ENCODE assay signal across 1 cellular context in the genomic region with DNA sequence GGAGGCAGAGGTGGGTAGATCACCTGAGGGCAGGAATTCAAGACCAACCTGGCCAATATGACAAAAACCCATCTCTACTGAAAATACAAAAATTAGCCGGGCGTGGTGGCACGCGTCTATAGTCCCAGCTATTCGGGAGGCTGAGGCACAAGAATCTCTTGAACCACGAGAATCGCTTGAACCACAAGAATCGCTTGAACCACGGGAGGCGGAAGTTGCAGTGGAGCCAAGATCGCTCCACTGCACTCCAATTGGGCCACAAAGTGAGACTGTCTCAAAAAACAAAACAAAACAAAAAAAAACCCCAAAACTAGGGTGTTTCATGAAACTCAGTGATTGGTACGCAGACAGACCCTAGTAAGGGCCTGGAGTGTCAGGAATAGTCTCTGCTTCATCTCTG.
TF ChIP-seq lines count a peak whose summit lies in the region.

No MANE protein-coding gene starts in this region.

TF ChIP-seq in GM23338, 12 proteins besides CTCF, POLR2A, EP300 and RAD21:
- TF ChIP-seq POLR2AphosphoS5 (IDR thresholded peaks at IDR 0.05; ENCODE audit: low read depth): no peak
- TF ChIP-seq, protein P1, sequence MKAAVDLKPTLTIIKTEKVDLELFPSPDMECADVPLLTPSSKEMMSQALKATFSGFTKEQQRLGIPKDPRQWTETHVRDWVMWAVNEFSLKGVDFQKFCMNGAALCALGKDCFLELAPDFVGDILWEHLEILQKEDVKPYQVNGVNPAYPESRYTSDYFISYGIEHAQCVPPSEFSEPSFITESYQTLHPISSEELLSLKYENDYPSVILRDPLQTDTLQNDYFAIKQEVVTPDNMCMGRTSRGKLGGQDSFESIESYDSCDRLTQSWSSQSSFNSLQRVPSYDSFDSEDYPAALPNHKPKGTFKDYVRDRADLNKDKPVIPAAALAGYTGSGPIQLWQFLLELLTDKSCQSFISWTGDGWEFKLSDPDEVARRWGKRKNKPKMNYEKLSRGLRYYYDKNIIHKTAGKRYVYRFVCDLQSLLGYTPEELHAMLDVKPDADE (IDR thresholded peaks at IDR 0.05): no peak
- TF ChIP-seq, protein P2, sequence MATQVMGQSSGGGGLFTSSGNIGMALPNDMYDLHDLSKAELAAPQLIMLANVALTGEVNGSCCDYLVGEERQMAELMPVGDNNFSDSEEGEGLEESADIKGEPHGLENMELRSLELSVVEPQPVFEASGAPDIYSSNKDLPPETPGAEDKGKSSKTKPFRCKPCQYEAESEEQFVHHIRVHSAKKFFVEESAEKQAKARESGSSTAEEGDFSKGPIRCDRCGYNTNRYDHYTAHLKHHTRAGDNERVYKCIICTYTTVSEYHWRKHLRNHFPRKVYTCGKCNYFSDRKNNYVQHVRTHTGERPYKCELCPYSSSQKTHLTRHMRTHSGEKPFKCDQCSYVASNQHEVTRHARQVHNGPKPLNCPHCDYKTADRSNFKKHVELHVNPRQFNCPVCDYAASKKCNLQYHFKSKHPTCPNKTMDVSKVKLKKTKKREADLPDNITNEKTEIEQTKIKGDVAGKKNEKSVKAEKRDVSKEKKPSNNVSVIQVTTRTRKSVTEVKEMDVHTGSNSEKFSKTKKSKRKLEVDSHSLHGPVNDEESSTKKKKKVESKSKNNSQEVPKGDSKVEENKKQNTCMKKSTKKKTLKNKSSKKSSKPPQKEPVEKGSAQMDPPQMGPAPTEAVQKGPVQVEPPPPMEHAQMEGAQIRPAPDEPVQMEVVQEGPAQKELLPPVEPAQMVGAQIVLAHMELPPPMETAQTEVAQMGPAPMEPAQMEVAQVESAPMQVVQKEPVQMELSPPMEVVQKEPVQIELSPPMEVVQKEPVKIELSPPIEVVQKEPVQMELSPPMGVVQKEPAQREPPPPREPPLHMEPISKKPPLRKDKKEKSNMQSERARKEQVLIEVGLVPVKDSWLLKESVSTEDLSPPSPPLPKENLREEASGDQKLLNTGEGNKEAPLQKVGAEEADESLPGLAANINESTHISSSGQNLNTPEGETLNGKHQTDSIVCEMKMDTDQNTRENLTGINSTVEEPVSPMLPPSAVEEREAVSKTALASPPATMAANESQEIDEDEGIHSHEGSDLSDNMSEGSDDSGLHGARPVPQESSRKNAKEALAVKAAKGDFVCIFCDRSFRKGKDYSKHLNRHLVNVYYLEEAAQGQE (IDR thresholded peaks at IDR 0.05; ENCODE audit: unreplicated experiment): no peak
- TF ChIP-seq JUNB (IDR thresholded peaks at IDR 0.05; ENCODE audit: unreplicated experiment): no peak
- TF ChIP-seq EZH2 (IDR thresholded peaks at IDR 0.05; ENCODE audit: low read depth, unreplicated experiment): no peak
- TF ChIP-seq EZH2phosphoT487 (IDR thresholded peaks at IDR 0.05; ENCODE audit: unreplicated experiment): no peak
- TF ChIP-seq CREB1 (CRISPR knock-in tag; IDR thresholded peaks at IDR 0.05; ENCODE audit: low read depth): no peak
- no peak for TF ChIP-seq NANOG (IDR thresholded peaks at IDR 0.05; ENCODE audit: borderline replicate concordance)
- no peak for TF ChIP-seq ZNF331 (CRISPR knock-in tag; IDR thresholded peaks at IDR 0.05; ENCODE audit: low read depth)
